17 cellular contexts compared by ENCODE assay signal in the genomic region with DNA sequence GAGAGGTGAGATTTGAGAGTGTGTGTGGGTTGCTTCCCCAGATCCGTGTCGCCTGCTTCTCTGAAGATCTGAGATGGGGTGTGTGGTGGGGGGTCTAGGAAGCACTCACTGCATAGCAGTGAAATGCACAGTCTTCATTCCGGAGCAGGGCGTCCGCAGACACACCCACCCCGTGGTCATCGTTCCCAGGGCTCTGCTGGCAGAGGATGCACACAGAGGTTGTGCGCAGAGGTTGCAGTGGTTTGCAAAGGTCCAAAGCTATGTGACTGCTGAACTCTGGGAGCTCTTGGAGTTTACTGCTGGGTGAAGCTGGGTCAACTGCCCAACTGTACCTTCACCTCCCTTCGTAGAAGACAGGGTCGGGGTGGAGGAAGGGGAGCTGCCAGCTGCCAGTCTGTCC.
"Had no signal": no experiment of that assay in that cellular context is flagged by ENCODE, and none has a peak within 500 bp of the region (broad histone marks: within the 10 kb centered on the region; RNA-seq: fewer than 3 reads in every experiment).

No MANE protein-coding gene starts in this region.

- H3K27ac ChIP-seq: ovary, skin epidermis, testis, tibial nerve had no signal

- FAIRE-seq: endometrium, frontal cortex had no signal

- ATAC-seq: esophagus mucosa; mucosa of descending colon; naive thymus-derived CD8-positive, alpha-beta T cell; stimulated activated naive B cell treated with anti-CD40 and anti-IgM and Interleukin-4, amounts not matched to agents 10 μg/mL and 1 μg/mL and 100 μg/mL, for 72 hours; stimulated activated naive CD8-positive, alpha-beta T cell treated with anti-CD3 and anti-CD28 coated beads, Interleukin-15, amount 100 ng/mL, for 72 hours had no signal

- H3K9me3 ChIP-seq: mucosa of descending colon, ovary, right lobe of liver, testis, tibial nerve had no signal

- H3K27me3 ChIP-seq: ovary, right lobe of liver, testis, tibial nerve had no signal

- H3K4me1 ChIP-seq: testis, tibial nerve had no signal

- DNase-seq: effector memory CD4-positive, alpha-beta T cell; glutamatergic neuron; mucosa of descending colon; naive thymus-derived CD8-positive, alpha-beta T cell; nucleus accumbens; stimulated activated CD4-positive, alpha-beta T cell treated with anti-CD3 and anti-CD28 coated beads, Interleukin-2, amount 100 ng/mL, for 24 hours; stimulated activated CD4-positive, alpha-beta T cell treated with anti-CD3 and anti-CD28 coated beads, Interleukin-4, amount 100 ng/mL, for 4 hours; stimulated activated naive B cell treated with anti-CD40 and anti-IgM and Interleukin-4, amounts not matched to agents 10 μg/mL and 1 μg/mL and 100 μg/mL, for 72 hours; stimulated activated naive CD8-positive, alpha-beta T cell treated with anti-CD3 and anti-CD28 coated beads, Interleukin-15, amount 100 ng/mL, for 72 hours; testis had no signal

- H3K36me3 ChIP-seq: ovary, right lobe of liver had no signal

- H3K4me3 ChIP-seq: mucosa of descending colon, ovary, right lobe of liver, skin epidermis, testis, tibial nerve had no signal
